17 cellular contexts compared by ENCODE assay signal in genomic region chr13:110410000-110410399, GRCh38.
DNase-seq lines count a peak whose midpoint lies in the region; ATAC-seq and TF ChIP-seq lines count a peak whose summit lies in the region.
"Had no signal": no experiment of that assay in that cellular context is flagged by ENCODE, and none has a peak within 500 bp of the region (broad histone marks: within the 10 kb centered on the region; RNA-seq: fewer than 3 reads in every experiment).

No MANE protein-coding gene starts in this region.

- no TSS peak for BruUV-seq in PC-3 (replicated peaks; lab: Mats Ljungman, UMichigan)
- no TSS peak for BruUV-seq in A673 (replicated peaks; lab: Mats Ljungman, UMichigan)

- no peak overlapping the region for H3K4me3 ChIP-seq in PC-3 (ENCODE audit: low read length)
- H3K4me3 ChIP-seq in coronary artery, result no peak overlapping the region
- H3K4me3 ChIP-seq in mesodermal cell (ENCODE audit: extremely low read depth, insufficient read depth, low read length, poor library complexity, severe bottlenecking), result no peak overlapping the region
- no peak overlapping the region for H3K4me3 ChIP-seq in spleen
- no peak overlapping the region for H3K4me3 ChIP-seq in A673 (ENCODE audit: low read depth, low read length, poor library complexity, severe bottlenecking)
- H3K4me3 ChIP-seq: body of pancreas had no signal

- no peaks in the 10 kb centered on the region for H3F3A ChIP-seq in PC-3 (ENCODE audit: low read length, unreplicated experiment)

- CTCF ChIA-PET in PC-3 (lab: Charles Lee) (no interaction called here), A673 (lab: Charles Lee) (no interaction called here)

- no peak for TF ChIP-seq CTCF in PC-3 (conservative IDR thresholded peaks at IDR 0.05; ENCODE audit: low read depth, low read length)
- TF ChIP-seq CTCF in coronary artery (IDR thresholded peaks at IDR 0.05), result no peak
- TF ChIP-seq CTCF in spleen (IDR thresholded peaks at IDR 0.05 in 8 of 11, conservative IDR thresholded peaks at IDR 0.05 in 3 of 11), result no peak
- TF ChIP-seq CTCF in A673 (conservative IDR thresholded peaks at IDR 0.05; ENCODE audit: low read depth, low read length), result no peak

- intact Hi-C loops in PC-3 (cut with micrococcal nuclease) (loop anchor here (5.0 kb wide), 2 partner anchors 88 to 103 kb away; partner anchors contain the start of genes COL4A1 and COL4A2), spleen (cut with DNase I; ENCODE audit: low total_unique reads) (loop anchor here (5.0 to 10.0 kb wide), 3 partner anchors 105 to 1448 kb away; partner anchors contain the start of genes COL4A1 and COL4A2), A673 (cut with micrococcal nuclease; ENCODE audit: unreplicated experiment) (no loop called here)

- no peaks in the 10 kb centered on the region for H4K20me1 ChIP-seq in PC-3 (ENCODE audit: low read length)

- no peak for ATAC-seq in PC-3
- ATAC-seq: activated CD8-positive, alpha-beta memory T cell treated with anti-CD3 and anti-CD28 coated beads, Interleukin-2, amount 10 ng/mL, durations not matched to agents 7 days and 5 days; naive thymus-derived CD8-positive, alpha-beta T cell; stimulated activated naive CD8-positive, alpha-beta T cell treated with anti-CD3 and anti-CD28 coated beads, Interleukin-15, Interleukin-2, amounts not matched to agents 100 U/mL and 50 U/mL, for 24 hours had no signal

- POLR2A ChIA-PET in PC-3 (lab: Charles Lee; ENCODE audit: unreplicated experiment), result no interaction called here
- POLR2A ChIA-PET in A673 (lab: Charles Lee; ENCODE audit: low non-redundant PET), result no interaction called here

- H3K36me3 ChIP-seq in PC-3 (ENCODE audit: low read depth, low read length), result no peaks in the 10 kb centered on the region
- H3K36me3 ChIP-seq in mesodermal cell (ENCODE audit: control insufficient read depth, insufficient read depth, low read length), result peaks cover 45% of the 10 kb centered on the region
- H3K36me3 ChIP-seq in spleen, result no peaks in the 10 kb centered on the region
- H3K36me3 ChIP-seq in A673 (ENCODE audit: insufficient read depth, low read length, poor library complexity, severe bottlenecking), result no peaks in the 10 kb centered on the region
- H3K36me3 ChIP-seq: WERI-Rb-1 had no signal

- H2AFZ ChIP-seq in PC-3 (ENCODE audit: low read length), result no peak overlapping the region

- H3K27me3 ChIP-seq in PC-3 (ENCODE audit: low read length) (no peaks in the 10 kb centered on the region), spleen (replicated peaks in 1 of 7) (peaks cover 0 to 61% (median 0%) of the 10 kb centered on the region in 7 donors), A673 (replicated peaks; ENCODE audit: insufficient read depth, low read depth, low read length, poor library complexity) (no peaks in the 10 kb centered on the region)
- H3K27me3 ChIP-seq: body of pancreas had no signal

- no peaks in the 10 kb centered on the region for H3K9me3 ChIP-seq in PC-3 (ENCODE audit: low read length)
- H3K9me3 ChIP-seq in mesodermal cell (ENCODE audit: control insufficient read depth, low read length), result no peaks in the 10 kb centered on the region
- H3K9me3 ChIP-seq in spleen, result no peaks in the 10 kb centered on the region
- no peaks in the 10 kb centered on the region for H3K9me3 ChIP-seq in A673 (ENCODE audit: low read depth, low read length, poor library complexity, severe bottlenecking)
- H3K9me3 ChIP-seq: body of pancreas had no signal

- H3K9ac ChIP-seq in PC-3 (ENCODE audit: low read length), result peak overlapping the region; percentile 62

- H3K4me2 ChIP-seq in PC-3 (ENCODE audit: low read length), result no peak overlapping the region

- peak overlapping the region; percentile 88 for H3K27ac ChIP-seq in PC-3 (ENCODE audit: low read length)
- H3K27ac ChIP-seq in coronary artery, result peak overlapping the region; percentile 97 to 98
- peak overlapping the region; percentile 92 for H3K27ac ChIP-seq in mesodermal cell (ENCODE audit: low read depth, low read length, severe bottlenecking)
- peak overlapping the region in 5 of 8 donors; percentile 38 to 72 (median 63) for H3K27ac ChIP-seq in spleen
- no peak overlapping the region for H3K27ac ChIP-seq in A673 (ENCODE audit: low read depth, low read length, poor library complexity, severe bottlenecking)
- H3K27ac ChIP-seq: WERI-Rb-1 had no signal

- H3K4me1 ChIP-seq in PC-3 (ENCODE audit: insufficient read depth, low read length) (peaks cover 32% of the 10 kb centered on the region), mesodermal cell (ENCODE audit: control insufficient read depth, insufficient read depth, low read length, poor library complexity, severe bottlenecking) (peaks cover 81% of the 10 kb centered on the region), spleen (peaks cover 0 to 77% (median 42%) of the 10 kb centered on the region in 6 donors), A673 (ENCODE audit: insufficient read depth, low read length, poor library complexity, severe bottlenecking) (peaks cover 30% of the 10 kb centered on the region)

- H3K9me2 ChIP-seq in PC-3 (replicated peaks; ENCODE audit: low read length), result no peaks in the 10 kb centered on the region

- no peak for TF ChIP-seq POLR2A in spleen (IDR thresholded peaks at IDR 0.05)

- 87 to 92% methylated on average over 8 to 9 of the region's 10 CpGs for WGBS in mesodermal cell (ENCODE audit: insufficient coverage in 2 of 2), 2 experiments
- WGBS in spleen, 5 donors, result 68 to 83% (median 79%) methylated on average over 10 of the region's 10 CpGs

- DNase-seq in PC-3 (no peak), coronary artery (ENCODE audit: low spot score) (peak; percentile 72), spleen (no peak), A673 (ENCODE audit: low spot score) (no peak), DMS79 (lab: John Stamatoyannopoulos, UW) (no peak), islet precursor cell (no peak), SHP77 treated with DMSO at 0.1 percent for 48 hours (lab: John Stamatoyannopoulos, UW) (no peak)
- DNase-seq: activated CD8-positive, alpha-beta memory T cell treated with anti-CD3 and anti-CD28 coated beads, Interleukin-2, amount 10 ng/mL, durations not matched to agents 7 days and 5 days; AML-193; body of pancreas; DMS 273 treated with DMSO at 0.1 percent for 48 hours; effector memory CD4-positive, alpha-beta T cell; naive thymus-derived CD8-positive, alpha-beta T cell; NCI-H1105 treated with DMSO at 0.1 percent for 48 hours; stimulated activated naive CD8-positive, alpha-beta T cell treated with anti-CD3 and anti-CD28 coated beads, Interleukin-15, Interleukin-2, amounts not matched to agents 100 U/mL and 50 U/mL, for 24 hours; WERI-Rb-1 had no signal

- no peaks in the 10 kb centered on the region for H3K79me2 ChIP-seq in PC-3 (ENCODE audit: low read length)
